In genomic region chr4:182144621-182145359, GRCh38 we compare ENCODE assay signal across 8 cellular contexts.
A peak's percentile ranks its signal among the peaks of the same experiment; 100 is the strongest.
DNase-seq lines count a peak whose midpoint lies in the region; ATAC-seq, FAIRE-seq and TF ChIP-seq lines count a peak whose summit lies in the region.

No MANE protein-coding gene starts in this region.

- no peak for TF ChIP-seq EP300 in suprapubic skin (IDR thresholded peaks at IDR 0.05)

- TF ChIP-seq POLR2A in GM12891 (IDR thresholded peaks at IDR 0.05; ENCODE audit: low read depth, low read length): no peak
- no peak for TF ChIP-seq POLR2A in suprapubic skin (IDR thresholded peaks at IDR 0.05)

- 2% methylated on average over 20 of the region's 95 CpGs for WGBS in suprapubic skin

- H3K4me1 ChIP-seq in suprapubic skin: peaks cover 26% of the 10 kb centered on the region

- H3K9me3 Mint-ChIP-seq in activated naive CD8-positive, alpha-beta T cell treated with anti-CD3 and anti-CD28 coated beads for 36 hours: no peaks in the 10 kb centered on the region
- peaks cover 6 to 17% (median 11%) of the 10 kb centered on the region in 6 donors for H3K9me3 Mint-ChIP-seq in immature natural killer cell

- ATAC-seq in HG02852 (IDR thresholded peaks at IDR 0.05; ENCODE audit: unreplicated experiment) (peak; percentile 47), HG03196 (IDR thresholded peaks at IDR 0.05; ENCODE audit: unreplicated experiment) (no peak)

- peak overlapping the region; percentile 25 for H3K4me3 Mint-ChIP-seq in activated naive CD8-positive, alpha-beta T cell treated with anti-CD3 and anti-CD28 coated beads for 36 hours
- peak overlapping the region; percentile 29 to 67 (median 53) for H3K4me3 Mint-ChIP-seq in immature natural killer cell

- TF ChIP-seq CTCF in suprapubic skin (IDR thresholded peaks at IDR 0.05): no peak

- H3K9me3 ChIP-seq in suprapubic skin: no peaks in the 10 kb centered on the region

- no peaks in the 10 kb centered on the region for H3K36me3 Mint-ChIP-seq in activated naive CD8-positive, alpha-beta T cell treated with anti-CD3 and anti-CD28 coated beads for 36 hours
- H3K36me3 Mint-ChIP-seq in immature natural killer cell: peaks cover 0 to 7% (median 5%) of the 10 kb centered on the region in 3 donors

- no peak for FAIRE-seq in GM12891 (lab: Jason Lieb, UNC)

- no peak overlapping the region for H3K27ac Mint-ChIP-seq in activated naive CD8-positive, alpha-beta T cell treated with anti-CD3 and anti-CD28 coated beads for 36 hours
- H3K27ac Mint-ChIP-seq in immature natural killer cell: no peak overlapping the region

- no peak overlapping the region for H3K27ac ChIP-seq in suprapubic skin

- peaks cover 74% of the 10 kb centered on the region for H3K27me3 Mint-ChIP-seq in activated naive CD8-positive, alpha-beta T cell treated with anti-CD3 and anti-CD28 coated beads for 36 hours
- peaks cover 22 to 40% (median 23%) of the 10 kb centered on the region in 3 donors for H3K27me3 Mint-ChIP-seq in immature natural killer cell (ENCODE audit: low read depth in 3 of 3)

- DNase-seq in GM12891 (ENCODE audit: insufficient read length, low spot score) (peak; percentile 26), immature natural killer cell (no peak), suprapubic skin (ENCODE audit: low spot score in 2 of 2) (no peak), GM19240 (ENCODE audit: insufficient read length, low spot score) (no peak), NCI-H187 treated with DMSO at 0.1 percent for 48 hours (lab: John Stamatoyannopoulos, UW) (no peak)
- DNase-seq in activated naive CD8-positive, alpha-beta T cell treated with anti-CD3 and anti-CD28 coated beads for 36 hours: peak; percentile 18

- H3K27me3 ChIP-seq in suprapubic skin: peaks cover 82% of the 10 kb centered on the region

- H3K4me3 ChIP-seq in suprapubic skin: peak overlapping the region; percentile 60

- no peaks in the 10 kb centered on the region for H3K36me3 ChIP-seq in suprapubic skin

- peaks cover 11% of the 10 kb centered on the region for H3K4me1 Mint-ChIP-seq in activated naive CD8-positive, alpha-beta T cell treated with anti-CD3 and anti-CD28 coated beads for 36 hours
- H3K4me1 Mint-ChIP-seq in immature natural killer cell: peaks cover 3 to 9% of the 10 kb centered on the region in 2 donors

TF ChIP-seq in GM12891, 5 proteins besides CTCF, POLR2A, EP300 and RAD21:
- no peak for TF ChIP-seq POLR2AphosphoS5 (IDR thresholded peaks at IDR 0.05; ENCODE audit: low read depth, low read length)
- TF ChIP-seq PAX5 (IDR thresholded peaks at IDR 0.05; ENCODE audit: insufficient read depth, low read length, severe bottlenecking): no peak
- TF ChIP-seq POU2F2 (IDR thresholded peaks at IDR 0.05; ENCODE audit: low read depth, low read length): no peak
- no peak for TF ChIP-seq SPI1 (IDR thresholded peaks at IDR 0.05; ENCODE audit: low read depth, low read length)
- TF ChIP-seq TAF1 (IDR thresholded peaks at IDR 0.05; ENCODE audit: low read depth, low read length): no peak

Comparison
In these comparisons a context has a peak if more than half of its experiments do, and no peak if none do; other contexts are left out.
1. DNase-seq: peak in GM12891 (single experiment) and activated naive CD8-positive, alpha-beta T cell treated with anti-CD3 and anti-CD28 coated beads for 36 hours (single experiment); none in immature natural killer cell (0 of 3), suprapubic skin (0 of 2), GM19240 (single experiment) and NCI-H187 treated with DMSO at 0.1 percent for 48 hours (single experiment).